ENCODE assay signal across 11 cellular contexts in genomic region chr5:10590226-10591047, GRCh38. TPM values are rescaled to one million over a fixed set of nuclear protein-coding genes. Genes with fewer than 3 reads are reported as not detected.
DNase-seq lines count a peak whose midpoint lies in the region; ATAC-seq and TF ChIP-seq lines count a peak whose summit lies in the region.
"Had no signal": no experiment of that assay in that cellular context is flagged by ENCODE, and none has a peak within 500 bp of the region (broad histone marks: within the 10 kb centered on the region; RNA-seq: fewer than 3 reads in every experiment).

No MANE protein-coding gene starts in this region.

- H3K36me3 ChIP-seq in GM23248 (ENCODE audit: low read depth): no peaks in the 10 kb centered on the region
- H3K36me3 ChIP-seq in spleen: no peaks in the 10 kb centered on the region
- no peaks in the 10 kb centered on the region for H3K36me3 ChIP-seq in A673 (ENCODE audit: insufficient read depth, low read length, poor library complexity, severe bottlenecking)
- H3K36me3 ChIP-seq: stomach had no signal

- no peak overlapping the region for H3K4me2 ChIP-seq in GM23248 (ENCODE audit: unreplicated experiment)

- no peaks in the 10 kb centered on the region for H3K9me2 ChIP-seq in GM23248 (ENCODE audit: insufficient read depth)

- no peak overlapping the region for H3K4me3 ChIP-seq in GM23248
- no peak overlapping the region for H3K4me3 ChIP-seq in fibroblast of pulmonary artery (replicated peaks; ENCODE audit: low read depth, low read length)
- H3K4me3 ChIP-seq in spleen: no peak overlapping the region
- H3K4me3 ChIP-seq in A673 (ENCODE audit: low read depth, low read length, poor library complexity, severe bottlenecking): no peak overlapping the region
- H3K4me3 ChIP-seq: stomach had no signal

- no peaks in the 10 kb centered on the region for H3K9me3 ChIP-seq in GM23248 (ENCODE audit: low read depth)
- H3K9me3 ChIP-seq in spleen: peaks cover 0 to 10% (median 0%) of the 10 kb centered on the region in 8 donors
- H3K9me3 ChIP-seq in A673 (ENCODE audit: low read depth, low read length, poor library complexity, severe bottlenecking): no peaks in the 10 kb centered on the region
- H3K9me3 ChIP-seq: stomach had no signal

- peak; percentile 48 for DNase-seq in GM23248
- DNase-seq in RWPE1 (ENCODE audit: low spot score): peak; percentile 84
- peak; percentile 96 for DNase-seq in fibroblast of pulmonary artery (ENCODE audit: low read depth)
- no peak for DNase-seq in spleen
- no peak for DNase-seq in RKO (ENCODE audit: low spot score)
- no peak for DNase-seq in GM19240 (ENCODE audit: insufficient read length, low spot score)
- DNase-seq in A673 (ENCODE audit: low spot score): no peak
- DNase-seq: NCI-H748 treated with DMSO at 0.1 percent for 48 hours, stomach had no signal

- H3K4me1 ChIP-seq in GM23248 (ENCODE audit: insufficient read depth): peaks cover 12% of the 10 kb centered on the region
- peaks cover under 1 to 74% (median 19%) of the 10 kb centered on the region in 6 donors for H3K4me1 ChIP-seq in spleen
- no peaks in the 10 kb centered on the region for H3K4me1 ChIP-seq in A673 (ENCODE audit: insufficient read depth, low read length, poor library complexity, severe bottlenecking)

- WGBS in GM23248 (ENCODE audit: low coverage in 1 of 2, low lambda C conversion rate in 2 of 2, missing lambda C conversion rate in 2 of 2), 2 experiments: 79% methylated on average over 13 of the region's 13 CpGs
- 78 to 82% (median 80%) methylated on average over 13 of the region's 13 CpGs for WGBS in spleen, 5 donors

- POLR2A ChIA-PET in RWPE1 (lab: Yijun Ruan, JAX; ENCODE audit: low non-redundant PET) (no interaction called here), A673 (lab: Charles Lee; ENCODE audit: low non-redundant PET) (no interaction called here)

- H3K27me3 ChIP-seq in GM23248 (replicated peaks; ENCODE audit: insufficient read depth) (no peaks in the 10 kb centered on the region), spleen (replicated peaks in 1 of 7) (no peaks in the 10 kb centered on the region), A673 (replicated peaks; ENCODE audit: insufficient read depth, low read depth, low read length, poor library complexity) (no peaks in the 10 kb centered on the region)
- H3K27me3 ChIP-seq: stomach had no signal

- H3K27ac ChIP-seq in GM23248 (no peak overlapping the region), RWPE1 (no peak overlapping the region), spleen (peak overlapping the region in 5 of 8 donors; percentile 36 to 49 (median 46)), A673 (ENCODE audit: low read depth, low read length, poor library complexity, severe bottlenecking) (no peak overlapping the region)

- H3K9ac ChIP-seq in GM23248: no peak overlapping the region

- H4K20me1 ChIP-seq in GM23248 (ENCODE audit: insufficient read depth): no peaks in the 10 kb centered on the region

- CTCF ChIA-PET in RWPE1 (lab: Yijun Ruan, JAX): interaction anchor here (0.7 kb wide), 1 partner anchor 15 kb away, joined by 3 read pairs; no protein-coding TSS in a partner anchor
- CTCF ChIA-PET in A673 (lab: Charles Lee): no interaction called here

- TF ChIP-seq POLR2A in spleen (IDR thresholded peaks at IDR 0.05): no peak

- H3F3A ChIP-seq in GM23248 (ENCODE audit: insufficient read depth): 0 out of 2 replicates have a peak, but pooled peaks cover 5% of the 10 kb centered on the region

- H3K79me2 ChIP-seq in GM23248 (ENCODE audit: insufficient read depth): no peaks in the 10 kb centered on the region; the same call in 1 of the 2 replicates

- BruUV-seq in A673 (replicated peaks; lab: Mats Ljungman, UMichigan): no TSS peak

- no peak overlapping the region for H2AFZ ChIP-seq in GM23248

- in situ Hi-C loops in GM23248 (cut with MboI): no loop called here

- intact Hi-C loops in spleen (cut with DNase I; ENCODE audit: low total_unique reads) (no loop called here), A673 (cut with micrococcal nuclease; ENCODE audit: unreplicated experiment) (no loop called here)

- ATAC-seq in GM21825 (IDR thresholded peaks at IDR 0.05; ENCODE audit: unreplicated experiment): no peak
- ATAC-seq: natural killer cell treated with Interleukin-12 subunit alpha and Interleukin-12 subunit beta and Interleukin-15 and Interleukin-18, amount 100 ng/mL, for 72 hours had no signal

- TF ChIP-seq CTCF in RWPE1 (conservative IDR thresholded peaks at IDR 0.05; ENCODE audit: low read depth) (no peak), fibroblast of pulmonary artery (IDR thresholded peaks at IDR 0.05; ENCODE audit: low read length, missing control alignments) (no peak), spleen (IDR thresholded peaks at IDR 0.05 in 8 of 11, conservative IDR thresholded peaks at IDR 0.05 in 3 of 11) (no peak), A673 (conservative IDR thresholded peaks at IDR 0.05; ENCODE audit: low read depth, low read length) (no peak)

RNA-seq across cellular contexts. Expression of gene ANKRD33B, which starts 26.6 kb away (rescaled TPM):
- total RNA-seq in GM23248 (2014; rRNA removed; shearing (Covaris generic)): 1.5 and 2.4 TPM in 2 replicates
- polyA plus RNA-seq in GM23248 (2016; fragmentation: Nextera tagmentation; extraction: Ambion mirVana) (0.57 and 0.71 TPM in 2 replicates), spleen (1 to 10 TPM; 2.0 to 5.3 (median 2.4) TPM)
- total RNA-seq in spleen (10 to 100 TPM; 20.7 to 37.8 (median 26.7) TPM), A673 (2021) (0.75 and 1.1 TPM in 2 replicates)

Comparison
In these comparisons a context has a peak if more than half of its experiments do, and no peak if none do; other contexts are left out.
1. DNase-seq: peak in GM23248 (single experiment), RWPE1 (single experiment) and fibroblast of pulmonary artery (single experiment); none in spleen (single experiment), RKO (single experiment), GM19240 (single experiment) and A673 (single experiment).
2. H3K27ac ChIP-seq: peak in spleen (5 of 8); none in GM23248 (single experiment), RWPE1 (single experiment) and A673 (single experiment).